26 cellular contexts compared by ENCODE assay signal in genomic region chr7:144775735-144776134, GRCh38.
"Had no signal": no experiment of that assay in that cellular context is flagged by ENCODE, and none has a peak within 500 bp of the region (broad histone marks: within the 10 kb centered on the region; RNA-seq: fewer than 3 reads in every experiment).

No MANE protein-coding gene starts in this region.

- DNase-seq: dermis blood vessel endothelial cell; effector memory CD4-positive, alpha-beta T cell; foreskin melanocyte; glutamatergic neuron; heart right ventricle; hypothalamus; immature natural killer cell; islet precursor cell; kidney glomerular epithelial cell; left ventricle myocardium superior; lower lobe of right lung; midbrain; naive thymus-derived CD8-positive, alpha-beta T cell; nucleus accumbens; psoas muscle; right cardiac atrium; sigmoid colon; stimulated activated CD4-positive, alpha-beta T cell treated with anti-CD3 and anti-CD28 coated beads, Interleukin-2, amount 100 ng/mL, for 24 hours; stimulated activated CD4-positive, alpha-beta T cell treated with anti-CD3 and anti-CD28 coated beads, Interleukin-4, amount 100 ng/mL, for 24 hours; stimulated activated naive CD4-positive, alpha-beta T cell treated with Interleukin-2 at 50 U/mL for 16 hours; stomach; thyroid gland; trophoblast cell had no signal

- H3K4me3 ChIP-seq: coronary artery, esophagus muscularis mucosa, heart right ventricle, lower lobe of right lung, psoas muscle, sigmoid colon, stomach, thyroid gland had no signal

- ATAC-seq: heart right ventricle; left ventricle myocardium superior; lower lobe of right lung; naive thymus-derived CD8-positive, alpha-beta T cell; psoas muscle; right cardiac atrium; stimulated activated effector memory CD8-positive, alpha-beta T cell treated with anti-CD3 and anti-CD28 coated beads, Interleukin-12 subunit alpha, Interleukin-12 subunit beta, amount 100 ng/mL, for 72 hours had no signal

- H3K4me1 ChIP-seq: lower lobe of right lung, psoas muscle, sigmoid colon, stomach, thyroid gland had no signal

- H3K27me3 Mint-ChIP-seq: naive thymus-derived CD8-positive, alpha-beta T cell had no signal

- H3K9me3 Mint-ChIP-seq: immature natural killer cell; naive thymus-derived CD8-positive, alpha-beta T cell; stimulated activated effector memory CD8-positive, alpha-beta T cell treated with anti-CD3 and anti-CD28 coated beads, Interleukin-12 subunit alpha, Interleukin-12 subunit beta, amount 100 ng/mL, for 72 hours had no signal

- H3K27ac Mint-ChIP-seq: stimulated activated effector memory CD8-positive, alpha-beta T cell treated with anti-CD3 and anti-CD28 coated beads, Interleukin-12 subunit alpha, Interleukin-12 subunit beta, amount 100 ng/mL, for 72 hours had no signal

- H3K4me3 Mint-ChIP-seq: immature natural killer cell; naive thymus-derived CD8-positive, alpha-beta T cell; stimulated activated effector memory CD8-positive, alpha-beta T cell treated with anti-CD3 and anti-CD28 coated beads, Interleukin-12 subunit alpha, Interleukin-12 subunit beta, amount 100 ng/mL, for 72 hours had no signal

- H3K27ac ChIP-seq: coronary artery, esophagus muscularis mucosa, heart right ventricle, lower lobe of right lung, psoas muscle, sigmoid colon, stomach, thyroid gland had no signal

- H3K9me3 ChIP-seq: esophagus muscularis mucosa, heart right ventricle, lower lobe of right lung, psoas muscle, sigmoid colon, stomach, thyroid gland had no signal

- H3K27me3 ChIP-seq: esophagus muscularis mucosa, heart right ventricle, sigmoid colon, stomach, thyroid gland had no signal

- H3K36me3 ChIP-seq: esophagus muscularis mucosa, heart right ventricle, lower lobe of right lung, sigmoid colon, stomach, thyroid gland had no signal

- H3K36me3 Mint-ChIP-seq: stimulated activated effector memory CD8-positive, alpha-beta T cell treated with anti-CD3 and anti-CD28 coated beads, Interleukin-12 subunit alpha, Interleukin-12 subunit beta, amount 100 ng/mL, for 72 hours had no signal
